ENCODE assay signal across 8 cellular contexts in genomic region chr12:51531982-51532497, GRCh38. TPM values are rescaled to one million over a fixed set of nuclear protein-coding genes. Genes with fewer than 3 reads are reported as not detected.
A peak's percentile ranks its signal among the peaks of the same experiment; 100 is the strongest.
DNase-seq lines count a peak whose midpoint lies in the region; ATAC-seq and TF ChIP-seq lines count a peak whose summit lies in the region.

No MANE protein-coding gene starts in this region.

- peaks cover 3% of the 10 kb centered on the region for H3K4me1 ChIP-seq in mesenchymal stem cell (ENCODE audit: control insufficient read depth, insufficient read depth, low read depth, low read length)

- no peaks in the 10 kb centered on the region for H3K4me1 Mint-ChIP-seq in activated CD8-positive, alpha-beta T cell treated with anti-CD3 and anti-CD28 coated beads for 36 hours (ENCODE audit: low read depth)
- H3K4me1 Mint-ChIP-seq in effector memory CD8-positive, alpha-beta T cell (ENCODE audit: low read depth in 2 of 2) = peaks cover 6 to 7% of the 10 kb centered on the region in 2 donors

- POLR2A ChIA-PET in activated CD8-positive, alpha-beta T cell treated with anti-CD3 and anti-CD28 coated beads for 36 hours (lab: Charles Lee) = interaction anchor here (1.2 to 2.2 kb wide), 2 partner anchors 111 to 113 kb away, joined by 4 to 6 read pairs; no protein-coding TSS in a partner anchor

- H3K27me3 Mint-ChIP-seq in activated CD8-positive, alpha-beta T cell treated with anti-CD3 and anti-CD28 coated beads for 36 hours = peaks cover 2% of the 10 kb centered on the region
- H3K27me3 Mint-ChIP-seq in effector memory CD8-positive, alpha-beta T cell = peaks cover 32 to 70% of the 10 kb centered on the region in 2 donors

- H3K14ac ChIP-seq in mesenchymal stem cell (ENCODE audit: low read length in 2 of 2) = no peak overlapping the region

- no peak overlapping the region for H3K27ac ChIP-seq in mesenchymal stem cell (ENCODE audit: low read length, poor library complexity, severe bottlenecking)

- no peak overlapping the region for H3K4ac ChIP-seq in mesenchymal stem cell (ENCODE audit: low read depth in 1 of 2, low read length in 2 of 2)

- H3K18ac ChIP-seq in mesenchymal stem cell (ENCODE audit: low read depth in 1 of 2, low read length in 2 of 2) = no peak overlapping the region

- H3K36me3 Mint-ChIP-seq in activated CD8-positive, alpha-beta T cell treated with anti-CD3 and anti-CD28 coated beads for 36 hours (ENCODE audit: low read depth) = no peaks in the 10 kb centered on the region
- no peaks in the 10 kb centered on the region for H3K36me3 Mint-ChIP-seq in effector memory CD8-positive, alpha-beta T cell (ENCODE audit: insufficient read depth)

- peak overlapping the region; percentile 39 for H3K9ac ChIP-seq in mesenchymal stem cell (ENCODE audit: low read length)

- intact Hi-C loops in activated CD8-positive, alpha-beta T cell treated with anti-CD3 and anti-CD28 coated beads for 36 hours (cut with micrococcal nuclease) = loop anchor here (2.0 kb wide), 1 partner anchor 111 kb away; no protein-coding TSS in a partner anchor

- DNase-seq in GM13976 (ENCODE audit: low spot score) = peak; percentile 85
- peak; percentile 48 for DNase-seq in HS-5 (ENCODE audit: low read depth)
- DNase-seq in NCI-H82 treated with DMSO at 0.1 percent for 48 hours (lab: John Stamatoyannopoulos, UW; ENCODE audit: unreplicated experiment) = peak; percentile 69
- peak; percentile 86 for DNase-seq in activated CD8-positive, alpha-beta T cell treated with anti-CD3 and anti-CD28 coated beads for 36 hours
- DNase-seq in effector memory CD8-positive, alpha-beta T cell = peak; percentile 70 to 75 (median 70)
- peak; percentile 76 for DNase-seq in mesenchymal stem cell
- DNase-seq in stimulated activated CD8-positive, alpha-beta memory T cell treated with anti-CD3 and anti-CD28 coated beads, Interleukin-15, amount 100 ng/mL, for 48 hours (ENCODE audit: low read depth in 2 of 2) = peak; percentile 53 to 58

- in situ Hi-C loops in GM13976 (cut with MboI; ENCODE audit: low sequenced_read_pairs, unreplicated experiment) = no loop called here

- H3K27ac Mint-ChIP-seq in activated CD8-positive, alpha-beta T cell treated with anti-CD3 and anti-CD28 coated beads for 36 hours = no peak overlapping the region
- peak overlapping the region in 1 of 2 donors; percentile 2 for H3K27ac Mint-ChIP-seq in effector memory CD8-positive, alpha-beta T cell

- no peak overlapping the region for H2BK12ac ChIP-seq in mesenchymal stem cell (ENCODE audit: low read length in 2 of 2)

- H3K36me3 ChIP-seq in mesenchymal stem cell (ENCODE audit: control insufficient read depth in 1 of 2, insufficient read depth in 2 of 2, low read depth in 1 of 2, low read length in 2 of 2) = no peaks in the 10 kb centered on the region

- H3K9me3 Mint-ChIP-seq in activated CD8-positive, alpha-beta T cell treated with anti-CD3 and anti-CD28 coated beads for 36 hours = no peaks in the 10 kb centered on the region
- no peaks in the 10 kb centered on the region for H3K9me3 Mint-ChIP-seq in effector memory CD8-positive, alpha-beta T cell

- no peak overlapping the region for H2AFZ ChIP-seq in mesenchymal stem cell (ENCODE audit: low read depth, low read length)

- H3K27me3 ChIP-seq in mesenchymal stem cell (ENCODE audit: control insufficient read depth in 1 of 2, insufficient read depth in 1 of 2, low read length in 2 of 2) = peaks cover 28 to 37% of the 10 kb centered on the region in 2 experiments

- H2AK5ac ChIP-seq in mesenchymal stem cell (ENCODE audit: low read length, severe bottlenecking) = no peak overlapping the region

- H2BK120ac ChIP-seq in mesenchymal stem cell (ENCODE audit: low read depth, low read length) = no peak overlapping the region

- H4K8ac ChIP-seq in mesenchymal stem cell (ENCODE audit: low read length) = no peak overlapping the region

- H3K79me1 ChIP-seq in mesenchymal stem cell (replicated peaks; ENCODE audit: low read length, poor library complexity, severe bottlenecking) = no peaks in the 10 kb centered on the region

- no peak overlapping the region for H3K4me3 ChIP-seq in mesenchymal stem cell (ENCODE audit: insufficient read depth in 1 of 2, low read depth in 1 of 2, low read length in 2 of 2)

- no peak overlapping the region for H3K4me2 ChIP-seq in mesenchymal stem cell (ENCODE audit: low read length, poor library complexity, severe bottlenecking)

- TF ChIP-seq CTCF in GM13976 (IDR thresholded peaks at IDR 0.05; ENCODE audit: borderline replicate concordance, control extremely low read depth, extremely low read depth, insufficient read depth, missing control alignments) = peak; percentile 91
- TF ChIP-seq CTCF in activated CD8-positive, alpha-beta T cell treated with anti-CD3 and anti-CD28 coated beads for 36 hours (IDR thresholded peaks at IDR 0.05) = peak; percentile 82

- 0% methylated on average over 7 of the region's 10 CpGs for WGBS in mesenchymal stem cell

- CTCF ChIA-PET in activated CD8-positive, alpha-beta T cell treated with anti-CD3 and anti-CD28 coated beads for 36 hours (lab: Charles Lee) = interaction anchor here (0.7 to 9.2 kb wide), 36 partner anchors 10 to 390 kb away, joined by 3 to 170 read pairs (median 3); partner anchors contain the start of gene SLC4A8

- no peaks in the 10 kb centered on the region for H3K9me3 ChIP-seq in mesenchymal stem cell (ENCODE audit: control insufficient read depth, low read length)

- H3K23ac ChIP-seq in mesenchymal stem cell (ENCODE audit: low read length in 2 of 2) = no peak overlapping the region

- no peak overlapping the region for H2BK15ac ChIP-seq in mesenchymal stem cell (ENCODE audit: low read depth, poor library complexity, severe bottlenecking)

- no peak overlapping the region for H4K91ac ChIP-seq in mesenchymal stem cell (ENCODE audit: low read length)

- H2BK5ac ChIP-seq in mesenchymal stem cell (ENCODE audit: low read depth, low read length, poor library complexity, severe bottlenecking) = no peak overlapping the region

- peak; percentile 98 for ATAC-seq in activated CD8-positive, alpha-beta T cell treated with anti-CD3 and anti-CD28 coated beads for 36 hours
- peak; percentile 91 for ATAC-seq in effector memory CD8-positive, alpha-beta T cell (replicated peaks)
- ATAC-seq in HG03342 (IDR thresholded peaks at IDR 0.05; ENCODE audit: unreplicated experiment) = no peak

- no peak overlapping the region for H3K4me3 Mint-ChIP-seq in activated CD8-positive, alpha-beta T cell treated with anti-CD3 and anti-CD28 coated beads for 36 hours
- H3K4me3 Mint-ChIP-seq in effector memory CD8-positive, alpha-beta T cell = no peak overlapping the region

RNA-seq across cellular contexts. Expression of gene SCN8A, which starts 59.0 kb away (rescaled TPM):
- under 1 TPM; 0.77 to 0.78 TPM for total RNA-seq in activated CD8-positive, alpha-beta T cell treated with anti-CD3 and anti-CD28 coated beads for 36 hours
- 1.7 TPM for polyA plus RNA-seq in mesenchymal stem cell (2013, experiment 1 of 2)
- polyA plus RNA-seq in mesenchymal stem cell (2013, experiment 2 of 2) = 1.4 TPM
